1 cellular context compared by ENCODE assay signal in the genomic region with DNA sequence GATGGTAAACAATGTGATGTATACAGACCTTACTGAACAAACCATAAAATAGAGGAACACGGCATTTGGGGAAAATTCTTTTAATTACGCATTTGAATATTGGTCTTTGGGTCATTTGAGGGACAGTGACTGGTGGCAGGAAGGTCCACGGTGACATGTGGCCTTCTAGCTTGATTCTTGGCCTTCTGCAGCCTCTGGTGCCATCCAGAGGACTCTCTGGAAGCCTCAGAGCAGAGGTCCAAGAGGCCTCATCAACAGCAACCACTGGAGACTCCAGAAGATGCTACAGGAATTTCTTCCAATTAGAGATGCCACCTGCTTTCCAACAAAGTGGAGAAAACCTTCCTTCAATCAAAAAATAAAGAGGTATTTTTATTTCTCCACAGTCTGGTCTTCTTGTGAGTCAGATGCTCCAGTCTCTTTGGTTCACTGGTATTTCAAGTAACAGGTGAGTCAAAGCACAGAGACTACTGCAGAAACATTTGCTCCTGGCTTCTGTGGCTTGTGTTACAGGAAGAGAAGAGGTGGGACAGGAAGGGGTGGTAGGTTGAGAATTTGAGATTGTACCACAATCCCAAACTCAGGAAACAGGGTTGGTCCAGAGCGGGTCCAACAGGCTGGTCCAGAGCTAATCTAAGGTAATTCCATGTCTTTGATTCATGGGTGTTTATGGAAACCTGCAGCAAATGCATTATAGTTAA.
TF ChIP-seq lines count a peak whose summit lies in the region.

No MANE protein-coding gene starts in this region.

TF ChIP-seq in GM23338, 12 proteins besides CTCF, POLR2A, EP300 and RAD21 (continued from another document):
- TF ChIP-seq, protein P1, sequence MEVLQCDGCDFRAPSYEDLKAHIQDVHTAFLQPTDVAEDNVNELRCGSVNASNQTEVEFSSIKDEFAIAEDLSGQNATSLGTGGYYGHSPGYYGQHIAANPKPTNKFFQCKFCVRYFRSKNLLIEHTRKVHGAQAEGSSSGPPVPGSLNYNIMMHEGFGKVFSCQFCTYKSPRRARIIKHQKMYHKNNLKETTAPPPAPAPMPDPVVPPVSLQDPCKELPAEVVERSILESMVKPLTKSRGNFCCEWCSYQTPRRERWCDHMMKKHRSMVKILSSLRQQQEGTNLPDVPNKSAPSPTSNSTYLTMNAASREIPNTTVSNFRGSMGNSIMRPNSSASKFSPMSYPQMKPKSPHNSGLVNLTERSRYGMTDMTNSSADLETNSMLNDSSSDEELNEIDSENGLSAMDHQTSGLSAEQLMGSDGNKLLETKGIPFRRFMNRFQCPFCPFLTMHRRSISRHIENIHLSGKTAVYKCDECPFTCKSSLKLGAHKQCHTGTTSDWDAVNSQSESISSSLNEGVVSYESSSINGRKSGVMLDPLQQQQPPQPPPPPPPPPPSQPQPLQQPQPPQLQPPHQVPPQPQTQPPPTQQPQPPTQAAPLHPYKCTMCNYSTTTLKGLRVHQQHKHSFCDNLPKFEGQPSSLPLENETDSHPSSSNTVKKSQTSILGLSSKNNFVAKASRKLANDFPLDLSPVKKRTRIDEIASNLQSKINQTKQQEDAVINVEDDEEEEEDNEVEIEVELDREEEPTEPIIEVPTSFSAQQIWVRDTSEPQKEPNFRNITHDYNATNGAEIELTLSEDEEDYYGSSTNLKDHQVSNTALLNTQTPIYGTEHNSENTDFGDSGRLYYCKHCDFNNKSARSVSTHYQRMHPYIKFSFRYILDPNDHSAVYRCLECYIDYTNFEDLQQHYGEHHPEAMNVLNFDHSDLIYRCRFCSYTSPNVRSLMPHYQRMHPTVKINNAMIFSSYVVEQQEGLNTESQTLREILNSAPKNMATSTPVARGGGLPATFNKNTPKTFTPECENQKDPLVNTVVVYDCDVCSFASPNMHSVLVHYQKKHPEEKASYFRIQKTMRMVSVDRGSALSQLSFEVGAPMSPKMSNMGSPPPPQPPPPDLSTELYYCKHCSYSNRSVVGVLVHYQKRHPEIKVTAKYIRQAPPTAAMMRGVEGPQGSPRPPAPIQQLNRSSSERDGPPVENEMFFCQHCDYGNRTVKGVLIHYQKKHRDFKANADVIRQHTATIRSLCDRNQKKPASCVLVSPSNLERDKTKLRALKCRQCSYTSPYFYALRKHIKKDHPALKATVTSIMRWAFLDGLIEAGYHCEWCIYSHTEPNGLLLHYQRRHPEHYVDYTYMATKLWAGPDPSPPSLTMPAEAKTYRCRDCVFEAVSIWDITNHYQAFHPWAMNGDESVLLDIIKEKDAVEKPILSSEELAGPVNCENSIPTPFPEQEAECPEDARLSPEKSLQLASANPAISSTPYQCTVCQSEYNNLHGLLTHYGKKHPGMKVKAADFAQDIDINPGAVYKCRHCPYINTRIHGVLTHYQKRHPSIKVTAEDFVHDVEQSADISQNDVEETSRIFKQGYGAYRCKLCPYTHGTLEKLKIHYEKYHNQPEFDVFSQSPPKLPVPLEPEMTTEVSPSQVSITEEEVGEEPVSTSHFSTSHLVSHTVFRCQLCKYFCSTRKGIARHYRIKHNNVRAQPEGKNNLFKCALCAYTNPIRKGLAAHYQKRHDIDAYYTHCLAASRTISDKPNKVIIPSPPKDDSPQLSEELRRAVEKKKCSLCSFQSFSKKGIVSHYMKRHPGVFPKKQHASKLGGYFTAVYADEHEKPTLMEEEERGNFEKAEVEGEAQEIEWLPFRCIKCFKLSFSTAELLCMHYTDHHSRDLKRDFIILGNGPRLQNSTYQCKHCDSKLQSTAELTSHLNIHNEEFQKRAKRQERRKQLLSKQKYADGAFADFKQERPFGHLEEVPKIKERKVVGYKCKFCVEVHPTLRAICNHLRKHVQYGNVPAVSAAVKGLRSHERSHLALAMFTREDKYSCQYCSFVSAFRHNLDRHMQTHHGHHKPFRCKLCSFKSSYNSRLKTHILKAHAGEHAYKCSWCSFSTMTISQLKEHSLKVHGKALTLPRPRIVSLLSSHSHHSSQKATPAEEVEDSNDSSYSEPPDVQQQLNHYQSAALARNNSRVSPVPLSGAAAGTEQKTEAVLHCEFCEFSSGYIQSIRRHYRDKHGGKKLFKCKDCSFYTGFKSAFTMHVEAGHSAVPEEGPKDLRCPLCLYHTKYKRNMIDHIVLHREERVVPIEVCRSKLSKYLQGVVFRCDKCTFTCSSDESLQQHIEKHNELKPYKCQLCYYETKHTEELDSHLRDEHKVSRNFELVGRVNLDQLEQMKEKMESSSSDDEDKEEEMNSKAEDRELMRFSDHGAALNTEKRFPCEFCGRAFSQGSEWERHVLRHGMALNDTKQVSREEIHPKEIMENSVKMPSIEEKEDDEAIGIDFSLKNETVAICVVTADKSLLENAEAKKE (CRISPR knock-in tag; IDR thresholded peaks at IDR 0.05), result no peak
- no peak for TF ChIP-seq EZH2phosphoT487 (IDR thresholded peaks at IDR 0.05; ENCODE audit: unreplicated experiment)
- TF ChIP-seq POLR2AphosphoS5 (IDR thresholded peaks at IDR 0.05; ENCODE audit: low read depth), result no peak
- no peak for TF ChIP-seq EZH2 (IDR thresholded peaks at IDR 0.05; ENCODE audit: low read depth, unreplicated experiment)
- no peak for TF ChIP-seq ZNF331 (CRISPR knock-in tag; IDR thresholded peaks at IDR 0.05; ENCODE audit: low read depth)
- no peak for TF ChIP-seq CREB1 (CRISPR knock-in tag; IDR thresholded peaks at IDR 0.05; ENCODE audit: low read depth)
- TF ChIP-seq, protein P2, sequence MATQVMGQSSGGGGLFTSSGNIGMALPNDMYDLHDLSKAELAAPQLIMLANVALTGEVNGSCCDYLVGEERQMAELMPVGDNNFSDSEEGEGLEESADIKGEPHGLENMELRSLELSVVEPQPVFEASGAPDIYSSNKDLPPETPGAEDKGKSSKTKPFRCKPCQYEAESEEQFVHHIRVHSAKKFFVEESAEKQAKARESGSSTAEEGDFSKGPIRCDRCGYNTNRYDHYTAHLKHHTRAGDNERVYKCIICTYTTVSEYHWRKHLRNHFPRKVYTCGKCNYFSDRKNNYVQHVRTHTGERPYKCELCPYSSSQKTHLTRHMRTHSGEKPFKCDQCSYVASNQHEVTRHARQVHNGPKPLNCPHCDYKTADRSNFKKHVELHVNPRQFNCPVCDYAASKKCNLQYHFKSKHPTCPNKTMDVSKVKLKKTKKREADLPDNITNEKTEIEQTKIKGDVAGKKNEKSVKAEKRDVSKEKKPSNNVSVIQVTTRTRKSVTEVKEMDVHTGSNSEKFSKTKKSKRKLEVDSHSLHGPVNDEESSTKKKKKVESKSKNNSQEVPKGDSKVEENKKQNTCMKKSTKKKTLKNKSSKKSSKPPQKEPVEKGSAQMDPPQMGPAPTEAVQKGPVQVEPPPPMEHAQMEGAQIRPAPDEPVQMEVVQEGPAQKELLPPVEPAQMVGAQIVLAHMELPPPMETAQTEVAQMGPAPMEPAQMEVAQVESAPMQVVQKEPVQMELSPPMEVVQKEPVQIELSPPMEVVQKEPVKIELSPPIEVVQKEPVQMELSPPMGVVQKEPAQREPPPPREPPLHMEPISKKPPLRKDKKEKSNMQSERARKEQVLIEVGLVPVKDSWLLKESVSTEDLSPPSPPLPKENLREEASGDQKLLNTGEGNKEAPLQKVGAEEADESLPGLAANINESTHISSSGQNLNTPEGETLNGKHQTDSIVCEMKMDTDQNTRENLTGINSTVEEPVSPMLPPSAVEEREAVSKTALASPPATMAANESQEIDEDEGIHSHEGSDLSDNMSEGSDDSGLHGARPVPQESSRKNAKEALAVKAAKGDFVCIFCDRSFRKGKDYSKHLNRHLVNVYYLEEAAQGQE (IDR thresholded peaks at IDR 0.05; ENCODE audit: unreplicated experiment), result no peak
- TF ChIP-seq, protein P3, sequence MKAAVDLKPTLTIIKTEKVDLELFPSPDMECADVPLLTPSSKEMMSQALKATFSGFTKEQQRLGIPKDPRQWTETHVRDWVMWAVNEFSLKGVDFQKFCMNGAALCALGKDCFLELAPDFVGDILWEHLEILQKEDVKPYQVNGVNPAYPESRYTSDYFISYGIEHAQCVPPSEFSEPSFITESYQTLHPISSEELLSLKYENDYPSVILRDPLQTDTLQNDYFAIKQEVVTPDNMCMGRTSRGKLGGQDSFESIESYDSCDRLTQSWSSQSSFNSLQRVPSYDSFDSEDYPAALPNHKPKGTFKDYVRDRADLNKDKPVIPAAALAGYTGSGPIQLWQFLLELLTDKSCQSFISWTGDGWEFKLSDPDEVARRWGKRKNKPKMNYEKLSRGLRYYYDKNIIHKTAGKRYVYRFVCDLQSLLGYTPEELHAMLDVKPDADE (IDR thresholded peaks at IDR 0.05), result no peak
- TF ChIP-seq NANOG (IDR thresholded peaks at IDR 0.05; ENCODE audit: borderline replicate concordance), result no peak
